ENCODE assay signal across 29 cellular contexts in genomic region chr3:84487296-84487695, GRCh38.
"Had no signal": no experiment of that assay in that cellular context is flagged by ENCODE, and none has a peak within 500 bp of the region (broad histone marks: within the 10 kb centered on the region; RNA-seq: fewer than 3 reads in every experiment).

No MANE protein-coding gene starts in this region.

- H3K9me3 ChIP-seq: colonic mucosa, gastrocnemius medialis, prostate gland, right atrium auricular region, testis, tibial artery had no signal

- H3K4me1 Mint-ChIP-seq: immature natural killer cell; naive thymus-derived CD4-positive, alpha-beta T cell; nephron; stimulated activated effector memory CD8-positive, alpha-beta T cell treated with anti-CD3 and anti-CD28 coated beads, Interleukin-12 subunit alpha, Interleukin-12 subunit beta, amount 100 ng/mL, for 72 hours had no signal

- H3K27me3 Mint-ChIP-seq: dendritic cell treated with granulocyte-macrophage colony-stimulating factor and Interleukin-4, amounts not matched to agents 40 ng/mL and 50 ng/mL, for 4 days; naive thymus-derived CD4-positive, alpha-beta T cell; type B pancreatic cell had no signal

- FAIRE-seq: keratinocyte had no signal

- DNase-seq: colonic mucosa; effector CD8-positive, alpha-beta T cell; endodermal cell; foreskin fibroblast; gastrocnemius medialis; heart left ventricle; hippocampal formation; immature natural killer cell; mesenchymal stem cell; midbrain; naive thymus-derived CD4-positive, alpha-beta T cell; nucleus accumbens; sigmoid colon; stimulated activated CD4-positive, alpha-beta T cell treated with anti-CD3 and anti-CD28 coated beads, Interleukin-2, amount 100 ng/mL, for 24 hours; stimulated activated CD4-positive, alpha-beta T cell treated with anti-CD3 and anti-CD28 coated beads, Interleukin-4, amount 100 ng/mL, for 24 hours; stimulated activated naive CD8-positive, alpha-beta T cell treated with anti-CD3 and anti-CD28 coated beads, Interleukin-15, Interleukin-2, amounts not matched to agents 100 U/mL and 50 U/mL, for 24 hours; substantia nigra; testis; tibial artery had no signal

- H3K36me3 Mint-ChIP-seq: immature natural killer cell; naive thymus-derived CD4-positive, alpha-beta T cell; stimulated activated effector memory CD8-positive, alpha-beta T cell treated with anti-CD3 and anti-CD28 coated beads, Interleukin-12 subunit alpha, Interleukin-12 subunit beta, amount 100 ng/mL, for 72 hours; type B pancreatic cell had no signal

- H3K27ac Mint-ChIP-seq: dendritic cell treated with granulocyte-macrophage colony-stimulating factor and Interleukin-4, amounts not matched to agents 40 ng/mL and 50 ng/mL, for 4 days; endodermal cell; immature natural killer cell; naive thymus-derived CD4-positive, alpha-beta T cell; nephron; stimulated activated effector memory CD8-positive, alpha-beta T cell treated with anti-CD3 and anti-CD28 coated beads, Interleukin-12 subunit alpha, Interleukin-12 subunit beta, amount 100 ng/mL, for 72 hours; type B pancreatic cell had no signal

- H3K4me1 ChIP-seq: colonic mucosa, gastrocnemius medialis, heart left ventricle, prostate gland, right atrium auricular region, sigmoid colon, testis, tibial artery had no signal

- H3K4me3 ChIP-seq: colonic mucosa, gastrocnemius medialis, heart left ventricle, prostate gland, right atrium auricular region, sigmoid colon, testis, tibial artery had no signal

- ATAC-seq: esophagus mucosa; gastrocnemius medialis; heart left ventricle; left lobe of liver; naive thymus-derived CD4-positive, alpha-beta T cell; stimulated activated effector memory CD8-positive, alpha-beta T cell treated with anti-CD3 and anti-CD28 coated beads, Interleukin-12 subunit alpha, Interleukin-12 subunit beta, amount 100 ng/mL, for 72 hours; stimulated activated naive CD8-positive, alpha-beta T cell treated with anti-CD3 and anti-CD28 coated beads, Interleukin-15, Interleukin-2, amounts not matched to agents 100 U/mL and 50 U/mL, for 24 hours had no signal

- H3K4me3 Mint-ChIP-seq: dendritic cell treated with granulocyte-macrophage colony-stimulating factor and Interleukin-4, amounts not matched to agents 40 ng/mL and 50 ng/mL, for 4 days; endodermal cell; immature natural killer cell; naive thymus-derived CD4-positive, alpha-beta T cell; nephron; stimulated activated effector memory CD8-positive, alpha-beta T cell treated with anti-CD3 and anti-CD28 coated beads, Interleukin-12 subunit alpha, Interleukin-12 subunit beta, amount 100 ng/mL, for 72 hours; type B pancreatic cell had no signal

- H3K27me3 ChIP-seq: colonic mucosa, gastrocnemius medialis, heart left ventricle, right atrium auricular region, sigmoid colon, testis, tibial artery had no signal

- H3K27ac ChIP-seq: colonic mucosa, epithelial cell of prostate, gastrocnemius medialis, heart left ventricle, prostate gland, right atrium auricular region, sigmoid colon, testis, tibial artery had no signal

- H3K36me3 ChIP-seq: colonic mucosa, gastrocnemius medialis, heart left ventricle, prostate gland, right atrium auricular region, sigmoid colon, tibial artery had no signal
